In the genomic region with DNA sequence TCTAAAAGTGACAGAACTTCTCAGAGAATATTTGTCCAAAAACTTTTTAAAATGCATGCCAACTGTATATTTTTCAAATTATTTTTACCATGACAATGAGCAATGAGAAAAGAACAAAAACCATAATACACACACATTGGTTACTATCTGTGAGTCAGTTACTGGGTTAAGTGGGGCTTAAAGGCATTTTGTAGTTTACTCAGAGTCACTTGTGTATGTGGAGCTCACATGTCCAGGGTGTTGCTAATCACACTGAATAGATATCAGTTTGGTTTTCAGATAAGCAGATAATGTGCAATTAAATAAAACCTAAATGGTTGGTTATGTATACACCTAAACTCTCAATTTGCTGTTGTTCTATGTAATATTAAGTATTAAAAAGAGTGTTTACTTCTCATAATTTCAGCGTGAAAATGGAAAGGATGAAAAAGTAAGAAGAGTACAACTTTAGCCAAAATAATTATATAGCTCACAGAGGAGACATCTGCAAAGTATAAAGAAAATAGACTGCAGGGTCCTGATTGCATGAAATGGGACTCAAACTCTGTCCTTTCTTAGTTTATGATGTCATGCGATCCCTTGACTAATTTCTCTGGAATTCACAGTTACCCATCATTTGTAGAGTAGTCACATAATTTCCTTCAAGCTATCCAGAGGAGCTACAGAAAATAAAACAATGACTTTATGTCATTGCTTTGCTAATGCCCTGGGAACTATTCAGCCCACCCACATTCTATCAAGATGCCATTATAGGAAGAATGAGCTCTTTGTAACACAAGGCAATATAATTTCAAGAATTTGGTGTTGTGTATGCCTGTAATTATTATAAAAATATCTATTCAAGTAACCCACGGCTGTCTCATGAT, we compare ENCODE assay signal across 16 cellular contexts.
A peak's percentile ranks its signal among the peaks of the same experiment; 100 is the strongest.
DNase-seq lines count a peak whose midpoint lies in the region; ATAC-seq and TF ChIP-seq lines count a peak whose summit lies in the region.
"Had no signal": no experiment of that assay in that cellular context is flagged by ENCODE, and none has a peak within 500 bp of the region (broad histone marks: within the 10 kb centered on the region; RNA-seq: fewer than 3 reads in every experiment).

No MANE protein-coding gene starts in this region.

- peak overlapping the region; percentile 59 for H3K27ac Mint-ChIP-seq in chondrocyte (ENCODE audit: unreplicated experiment)
- H3K27ac Mint-ChIP-seq: CD4-positive, CD25-positive, alpha-beta regulatory T cell; IgD-negative memory B cell had no signal

- no peak for ATAC-seq in GM19035 (IDR thresholded peaks at IDR 0.05; ENCODE audit: unreplicated experiment)
- ATAC-seq: GM12878 had no signal

- no peak overlapping the region for H3K4me3 Mint-ChIP-seq in chondrocyte (ENCODE audit: unreplicated experiment)
- H3K4me3 Mint-ChIP-seq: CD4-positive, CD25-positive, alpha-beta regulatory T cell; IgD-negative memory B cell had no signal

- no peaks in the 10 kb centered on the region for H3K36me3 Mint-ChIP-seq in chondrocyte (ENCODE audit: low read depth)
- H3K36me3 Mint-ChIP-seq: CD4-positive, CD25-positive, alpha-beta regulatory T cell; IgD-negative memory B cell had no signal

- TF ChIP-seq CTCF in AG09309 (IDR thresholded peaks at IDR 0.05; ENCODE audit: control insufficient read depth, insufficient read depth, low read depth, low read length, missing control alignments) (no peak), chondrocyte (IDR thresholded peaks at IDR 0.05) (no peak)

- DNase-seq in AG09309 (ENCODE audit: low read depth) = peak; percentile 50
- DNase-seq in LHCN-M2 (ENCODE audit: low read depth) = peak; percentile 89
- DNase-seq in chondrocyte (ENCODE audit: low spot score) = no peak
- DNase-seq in myocyte (ENCODE audit: low read depth) = peak; percentile 80
- no peak for DNase-seq in GOT3 (lab: John Stamatoyannopoulos, UW)
- DNase-seq in NCI-H524 (lab: John Stamatoyannopoulos, UW) = no peak
- DNase-seq in cerebellar cortex (ENCODE audit: low spot score) = no peak
- DNase-seq: activated CD4-positive, alpha-beta T cell treated with anti-CD3 and anti-CD28 coated beads for 1 hour; activated effector memory CD4-positive, alpha-beta T cell treated with anti-CD3 and anti-CD28 coated beads, Interleukin-2, amount 50 U/mL, for 16 hours; CD4-positive, CD25-positive, alpha-beta regulatory T cell; islet precursor cell; SHP77 treated with DMSO at 0.1 percent for 48 hours; thyroid gland had no signal

- no peaks in the 10 kb centered on the region for H3K27me3 Mint-ChIP-seq in chondrocyte (ENCODE audit: low read depth)
- H3K27me3 Mint-ChIP-seq: CD4-positive, CD25-positive, alpha-beta regulatory T cell; IgD-negative memory B cell had no signal

- H3K4me3 ChIP-seq in AG09309 (ENCODE audit: control insufficient read depth, low read depth, low read length) = no peak overlapping the region
- H3K4me3 ChIP-seq: GM12878, thyroid gland had no signal

- peaks cover 27% of the 10 kb centered on the region for H3K4me1 Mint-ChIP-seq in chondrocyte (ENCODE audit: low read depth)
- H3K4me1 Mint-ChIP-seq: CD4-positive, CD25-positive, alpha-beta regulatory T cell; IgD-negative memory B cell had no signal

- no peaks in the 10 kb centered on the region for H3K9me3 Mint-ChIP-seq in chondrocyte (ENCODE audit: low read depth)

Comparison
In these comparisons a context has a peak if more than half of its experiments do, and no peak if none do; other contexts are left out.
1. DNase-seq: peak in AG09309 (single experiment), LHCN-M2 (single experiment) and myocyte (single experiment); none in chondrocyte (single experiment), GOT3 (single experiment), NCI-H524 (0 of 2) and cerebellar cortex (single experiment).